1 cellular context compared by ENCODE assay signal in the genomic region with DNA sequence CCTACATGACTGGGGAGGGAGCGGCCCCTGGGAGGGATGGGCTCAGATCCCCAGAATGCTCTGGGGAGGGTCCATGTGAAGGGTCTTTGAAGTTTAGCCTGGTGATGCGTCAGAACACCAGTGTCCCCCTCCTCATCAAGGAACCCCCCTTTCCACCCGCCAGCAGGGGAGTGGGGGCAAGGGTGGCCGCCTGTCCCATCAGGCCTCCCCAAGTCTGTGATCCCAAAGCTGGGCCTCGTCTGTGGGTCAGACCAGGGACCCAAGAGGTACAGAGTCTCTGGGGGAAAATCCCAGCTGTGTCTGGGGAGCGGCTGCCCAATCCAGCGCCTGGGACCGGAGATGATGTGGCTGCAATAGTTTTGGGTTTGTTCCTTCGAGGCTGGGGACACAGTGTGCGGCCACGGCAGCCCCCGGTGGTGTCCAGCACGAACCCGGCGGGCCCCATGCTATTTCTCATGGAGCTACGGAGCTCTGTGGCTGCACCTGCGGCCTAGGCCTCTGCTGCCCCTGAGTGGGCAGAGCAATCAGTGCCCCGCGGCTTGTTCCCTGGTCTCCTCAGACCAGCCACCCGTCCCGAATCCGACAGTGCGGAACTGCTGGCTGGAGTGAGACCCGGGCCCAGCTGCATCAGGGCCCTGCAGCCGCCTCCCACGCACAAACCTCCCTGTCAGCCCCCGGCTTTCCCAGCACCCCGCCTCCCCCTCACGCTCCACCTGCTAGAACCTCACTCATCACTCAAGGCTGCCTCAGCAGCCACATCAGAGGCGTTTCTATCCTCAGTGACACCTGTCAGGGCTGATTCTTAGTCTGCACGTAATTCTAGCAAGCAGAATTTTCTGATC.
TF ChIP-seq lines count a peak whose summit lies in the region.

No MANE protein-coding gene starts in this region.

TF ChIP-seq in IMR-90, 13 proteins besides CTCF, POLR2A, EP300 and RAD21 (continued from another document):
- TF ChIP-seq, protein P1, sequence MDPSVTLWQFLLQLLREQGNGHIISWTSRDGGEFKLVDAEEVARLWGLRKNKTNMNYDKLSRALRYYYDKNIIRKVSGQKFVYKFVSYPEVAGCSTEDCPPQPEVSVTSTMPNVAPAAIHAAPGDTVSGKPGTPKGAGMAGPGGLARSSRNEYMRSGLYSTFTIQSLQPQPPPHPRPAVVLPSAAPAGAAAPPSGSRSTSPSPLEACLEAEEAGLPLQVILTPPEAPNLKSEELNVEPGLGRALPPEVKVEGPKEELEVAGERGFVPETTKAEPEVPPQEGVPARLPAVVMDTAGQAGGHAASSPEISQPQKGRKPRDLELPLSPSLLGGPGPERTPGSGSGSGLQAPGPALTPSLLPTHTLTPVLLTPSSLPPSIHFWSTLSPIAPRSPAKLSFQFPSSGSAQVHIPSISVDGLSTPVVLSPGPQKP (IDR thresholded peaks at IDR 0.05; ENCODE audit: borderline replicate concordance, low read depth, low read length), result no peak
- no peak for TF ChIP-seq USF2 (IDR thresholded peaks at IDR 0.05; ENCODE audit: low read depth, low read length)
- no peak for TF ChIP-seq BHLHE40 (IDR thresholded peaks at IDR 0.05; ENCODE audit: low read depth, low read length)
- TF ChIP-seq SMC3 (IDR thresholded peaks at IDR 0.05; ENCODE audit: low read depth, low read length), result no peak
- TF ChIP-seq RFX5 (IDR thresholded peaks at IDR 0.05; ENCODE audit: low read depth, low read length), result no peak
